In genomic region chr3:42552830-42553229, GRCh38 we compare ENCODE assay signal across 25 cellular contexts. TPM values are rescaled to one million over a fixed set of nuclear protein-coding genes. Genes with fewer than 3 reads are reported as not detected.
"Had no signal": no experiment of that assay in that cellular context is flagged by ENCODE, and none has a peak within 500 bp of the region (broad histone marks: within the 10 kb centered on the region; RNA-seq: fewer than 3 reads in every experiment).

No MANE protein-coding gene starts in this region.

- H3K9me3 ChIP-seq: heart right ventricle, lower lobe of right lung, right lobe of liver, stomach, suprapubic skin, transverse colon had no signal

- DNase-seq: activated CD4-positive, alpha-beta T cell treated with anti-CD3 and anti-CD28 coated beads, Interleukin-2, amount 10 ng/mL, durations not matched to agents 24 days and 14 days; activated CD8-positive, alpha-beta memory T cell treated with anti-CD3 and anti-CD28 coated beads, Interleukin-2, amount 50 U/mL, for 4 hours; activated naive CD4-positive, alpha-beta T cell treated with Interleukin-2 at 50 U/mL for 16 hours; activated T-cell treated with anti-CD3 and anti-CD28 coated beads, Interleukin-2, amount 50 U/mL, for 24 hours; amygdala; erythroblast; foreskin fibroblast; heart right ventricle; kidney; lower lobe of right lung; naive B cell; nucleus accumbens; posterior cingulate gyrus; right lobe of liver; small intestine; stimulated activated CD4-positive, alpha-beta T cell treated with anti-CD3 and anti-CD28 coated beads, Interleukin-2, amount 100 ng/mL, for 24 hours; stomach; transverse colon had no signal

- H3K4me1 ChIP-seq: transverse colon had no signal

- H3K4me3 Mint-ChIP-seq: activated CD4-positive, alpha-beta T cell treated with anti-CD3 and anti-CD28 coated beads, Interleukin-2, amount 10 ng/mL, durations not matched to agents 24 days and 14 days; activated CD8-positive, alpha-beta T cell treated with anti-CD3 and anti-CD28 coated beads, Interleukin-2, amount 10 ng/mL, durations not matched to agents 7 days and 5 days; activated T-cell treated with anti-CD3 and anti-CD28 coated beads, Interleukin-2, amount 50 U/mL, for 24 hours; naive B cell; stimulated activated memory B cell treated with anti-CD40 and anti-IgM and Interleukin-4, amounts not matched to agents 10 μg/mL and 1 μg/mL and 100 μg/mL, for 72 hours; T-helper 1 cell treated with Interleukin-12 subunit alpha and Interleukin-12 subunit beta and Interleukin-4 antibody, amounts not matched to agents 30 μg/mL and 1 μg/mL, for 36 hours had no signal

- H3K4me1 Mint-ChIP-seq: naive B cell had no signal

- FAIRE-seq: bronchial epithelial cell, small intestine, urothelium cell line had no signal

- H3K27ac Mint-ChIP-seq: activated CD8-positive, alpha-beta T cell treated with anti-CD3 and anti-CD28 coated beads, Interleukin-2, amount 10 ng/mL, durations not matched to agents 7 days and 5 days; activated T-cell treated with anti-CD3 and anti-CD28 coated beads, Interleukin-2, amount 50 U/mL, for 24 hours; stimulated activated memory B cell treated with anti-CD40 and anti-IgM and Interleukin-4, amounts not matched to agents 10 μg/mL and 1 μg/mL and 100 μg/mL, for 72 hours; T-helper 1 cell treated with Interleukin-12 subunit alpha and Interleukin-12 subunit beta and Interleukin-4 antibody, amounts not matched to agents 30 μg/mL and 1 μg/mL, for 36 hours had no signal

- H3K4me3 ChIP-seq: heart right ventricle, lower lobe of right lung, right lobe of liver, stomach, suprapubic skin, transverse colon had no signal

- H3K27me3 ChIP-seq: heart right ventricle, right lobe of liver, stomach, suprapubic skin, transverse colon had no signal

- H3K9me3 Mint-ChIP-seq: activated CD4-positive, alpha-beta T cell treated with anti-CD3 and anti-CD28 coated beads, Interleukin-2, amount 10 ng/mL, durations not matched to agents 24 days and 14 days; activated T-cell treated with anti-CD3 and anti-CD28 coated beads, Interleukin-2, amount 50 U/mL, for 24 hours; naive B cell; stimulated activated memory B cell treated with anti-CD40 and anti-IgM and Interleukin-4, amounts not matched to agents 10 μg/mL and 1 μg/mL and 100 μg/mL, for 72 hours; T-helper 1 cell treated with Interleukin-12 subunit alpha and Interleukin-12 subunit beta and Interleukin-4 antibody, amounts not matched to agents 30 μg/mL and 1 μg/mL, for 36 hours had no signal

- H3K27ac ChIP-seq: heart right ventricle, lower lobe of right lung, right lobe of liver, stomach, suprapubic skin, transverse colon had no signal

- ATAC-seq: activated CD8-positive, alpha-beta T cell treated with anti-CD3 and anti-CD28 coated beads, Interleukin-2, amount 10 ng/mL, durations not matched to agents 7 days and 5 days; heart right ventricle; lower lobe of right lung; right lobe of liver; stimulated activated memory B cell treated with anti-CD40 and anti-IgM and Interleukin-4, amounts not matched to agents 10 μg/mL and 1 μg/mL and 100 μg/mL, for 72 hours had no signal

- H3K27me3 Mint-ChIP-seq: activated CD4-positive, alpha-beta T cell treated with anti-CD3 and anti-CD28 coated beads, Interleukin-2, amount 10 ng/mL, durations not matched to agents 24 days and 14 days; activated T-cell treated with anti-CD3 and anti-CD28 coated beads, Interleukin-2, amount 50 U/mL, for 24 hours; naive B cell; stimulated activated memory B cell treated with anti-CD40 and anti-IgM and Interleukin-4, amounts not matched to agents 10 μg/mL and 1 μg/mL and 100 μg/mL, for 72 hours had no signal

RNA-seq across cellular contexts. Expression of gene VIPR1, which starts 50.4 kb away (rescaled TPM):
- total RNA-seq: fibroblast of lung had no signal
